ENCODE assay signal across 8 cellular contexts in genomic region chr18:27599202-27599829, GRCh38.
DNase-seq lines count a peak whose midpoint lies in the region; TF ChIP-seq lines count a peak whose summit lies in the region.

No MANE protein-coding gene starts in this region.

- H3K9ac ChIP-seq in trophoblast cell (ENCODE audit: low read length): no peak overlapping the region

- H3K79me2 ChIP-seq in trophoblast cell (ENCODE audit: control insufficient read depth, insufficient read depth, low read length, poor library complexity): no peaks in the 10 kb centered on the region

- H3K79me1 ChIP-seq in trophoblast cell (ENCODE audit: low read length): no peaks in the 10 kb centered on the region

- no peaks in the 10 kb centered on the region for H3K4me1 ChIP-seq in trophoblast cell (ENCODE audit: control insufficient read depth in 1 of 2, insufficient read depth in 2 of 2, low read length in 2 of 2)

- no peak overlapping the region for H4K12ac ChIP-seq in trophoblast cell (ENCODE audit: low read depth, low read length)

- H2AK5ac ChIP-seq in trophoblast cell (ENCODE audit: low read length): no peak overlapping the region

- H2BK120ac ChIP-seq in trophoblast cell (ENCODE audit: insufficient read depth, low read length, poor library complexity): no peak overlapping the region

- H3K4me3 ChIP-seq in GM06990 (replicated peaks; ENCODE audit: low read depth, low read length) (no peak overlapping the region), trophoblast cell (ENCODE audit: low read depth, low read length) (no peak overlapping the region)

- no peak overlapping the region for H2BK5ac ChIP-seq in trophoblast cell (ENCODE audit: low read depth, low read length, poor library complexity)

- no peak overlapping the region for H3K4ac ChIP-seq in trophoblast cell (ENCODE audit: low read depth, low read length)

- no peak overlapping the region for H4K91ac ChIP-seq in trophoblast cell (ENCODE audit: low read depth, low read length)

- CTCF ChIA-PET in HEK293T (lab: Yijun Ruan, JAX): interaction anchor here (0.5 to 1.4 kb wide), 9 partner anchors 14 to 859 kb away, joined by 3 to 6 read pairs (median 3); no protein-coding TSS in a partner anchor

- peak; percentile 98 for TF ChIP-seq CTCF in GM06990 (IDR thresholded peaks at IDR 0.05; ENCODE audit: insufficient read depth, low read length, poor library complexity, severe bottlenecking)

- no peak overlapping the region for H3K27ac ChIP-seq in trophoblast cell (ENCODE audit: low read depth, low read length)

- H3K36me3 ChIP-seq in GM06990 (ENCODE audit: control insufficient read depth, insufficient read depth, low read length): no peaks in the 10 kb centered on the region
- H3K36me3 ChIP-seq in trophoblast cell (ENCODE audit: control insufficient read depth in 1 of 2, insufficient read depth in 2 of 2, low read length in 2 of 2): no peaks in the 10 kb centered on the region

- H2BK12ac ChIP-seq in trophoblast cell (ENCODE audit: low read length): no peak overlapping the region

- no peaks in the 10 kb centered on the region for H3K9me3 ChIP-seq in trophoblast cell (ENCODE audit: insufficient read depth, low read depth, low read length)

- no peak overlapping the region for H3K23ac ChIP-seq in trophoblast cell (ENCODE audit: low read length)

- no peak overlapping the region for H3K14ac ChIP-seq in trophoblast cell (ENCODE audit: low read length)

- in situ Hi-C loops in ACHN (cut with HindIII; ENCODE audit: low pct_ligation_motif_present, low pct_unique_long_range_greater_than_20kb, low sequenced_read_pairs): no loop called here

- no peak overlapping the region for H3K4me2 ChIP-seq in trophoblast cell (ENCODE audit: low read length)

- no peak overlapping the region for H3K18ac ChIP-seq in trophoblast cell (ENCODE audit: low read length)

- WGBS in trophoblast cell (ENCODE audit: extremely low coverage, insufficient coverage, insufficient read length): no CpG with 5 or more reads among the region's 1 CpG

- POLR2A ChIA-PET in HEK293T (lab: Yijun Ruan, JAX): no interaction called here

- H4K8ac ChIP-seq in trophoblast cell (ENCODE audit: low read depth, low read length): no peak overlapping the region

- no peaks in the 10 kb centered on the region for H3K27me3 ChIP-seq in GM06990 (replicated peaks; ENCODE audit: control insufficient read depth, insufficient read depth, low read length)
- H3K27me3 ChIP-seq in trophoblast cell (ENCODE audit: insufficient read depth, low read length): no peaks in the 10 kb centered on the region

- DNase-seq in ACHN (peak; percentile 40), GM06990 (ENCODE audit: extremely low read depth, insufficient read length) (no peak), HEK293T (ENCODE audit: extremely low spot score) (peak; percentile 69), MV-4-11 (lab: John Stamatoyannopoulos, UW) (peak; percentile 23), SW480 (ENCODE audit: low spot score) (peak; percentile 11), fibroblast of the conjunctiva (ENCODE audit: low read depth) (peak; percentile 8), trophoblast cell (peak; percentile 9 to 80)
- DNase-seq in stimulated activated naive CD4-positive, alpha-beta T cell (lab: John Stamatoyannopoulos, UW): no peak

- no peak overlapping the region for H2AFZ ChIP-seq in trophoblast cell (ENCODE audit: insufficient read depth, low read length, poor library complexity)

TF ChIP-seq in HEK293T, 16 proteins besides CTCF, POLR2A, EP300 and RAD21:
- TF ChIP-seq TARDBP (IDR thresholded peaks at IDR 0.05): no peak
- no peak for TF ChIP-seq PKNOX1 (IDR thresholded peaks at IDR 0.05)
- no peak for TF ChIP-seq BHLHE40 (IDR thresholded peaks at IDR 0.05; ENCODE audit: borderline replicate concordance)
- TF ChIP-seq ELF4 (IDR thresholded peaks at IDR 0.05): no peak
- TF ChIP-seq SUZ12 (IDR thresholded peaks at IDR 0.05): no peak
- no peak for TF ChIP-seq SP1 (IDR thresholded peaks at IDR 0.05)
- TF ChIP-seq ARNT (IDR thresholded peaks at IDR 0.05): no peak
- TF ChIP-seq L3MBTL2 (conservative IDR thresholded peaks at IDR 0.05): no peak
- TF ChIP-seq ZNF384 (IDR thresholded peaks at IDR 0.05): no peak
- no peak for TF ChIP-seq CTBP1 (IDR thresholded peaks at IDR 0.05; ENCODE audit: borderline replicate concordance)
- TF ChIP-seq FOXA1 (IDR thresholded peaks at IDR 0.05): no peak
- no peak for TF ChIP-seq HDGF (IDR thresholded peaks at IDR 0.05; ENCODE audit: borderline replicate concordance)

Comparison
In these comparisons a context has a peak if more than half of its experiments do, and no peak if none do; other contexts are left out.
1. DNase-seq: peak in ACHN (single experiment), HEK293T (single experiment), MV-4-11 (single experiment), SW480 (single experiment), fibroblast of the conjunctiva (single experiment) and trophoblast cell (2 of 2); none in GM06990 (single experiment) and stimulated activated naive CD4-positive, alpha-beta T cell (0 of 6).